ENCODE assay signal across 1 cellular context in the genomic region with DNA sequence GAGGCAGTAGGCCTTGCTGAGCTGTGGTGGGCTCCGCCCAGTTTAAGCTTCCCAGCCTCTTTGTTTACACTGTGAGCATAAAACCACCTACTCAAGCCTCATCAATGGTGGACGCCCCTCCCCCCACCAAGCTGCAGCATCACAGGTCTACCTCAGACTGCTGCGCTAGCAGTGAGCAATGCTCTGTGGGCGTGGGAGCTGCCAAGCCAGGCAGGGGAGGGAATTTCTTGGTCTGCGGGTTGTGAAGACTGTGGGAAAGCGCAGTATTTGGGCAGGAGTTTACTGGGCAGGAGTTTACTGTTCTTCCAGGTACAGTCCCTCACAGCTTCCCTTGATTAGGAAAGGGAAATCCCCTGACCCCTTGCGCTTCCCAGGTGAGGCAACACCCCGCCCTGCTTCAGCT.
TF ChIP-seq lines count a peak whose summit lies in the region.

No MANE protein-coding gene starts in this region.

TF ChIP-seq in GM23338, 12 proteins besides CTCF, POLR2A, EP300 and RAD21 (continued from another document):
- TF ChIP-seq NANOG (IDR thresholded peaks at IDR 0.05; ENCODE audit: borderline replicate concordance) (no peak), CREB1 (CRISPR knock-in tag; IDR thresholded peaks at IDR 0.05; ENCODE audit: low read depth) (peak; percentile 85)
- TF ChIP-seq, protein P1, sequence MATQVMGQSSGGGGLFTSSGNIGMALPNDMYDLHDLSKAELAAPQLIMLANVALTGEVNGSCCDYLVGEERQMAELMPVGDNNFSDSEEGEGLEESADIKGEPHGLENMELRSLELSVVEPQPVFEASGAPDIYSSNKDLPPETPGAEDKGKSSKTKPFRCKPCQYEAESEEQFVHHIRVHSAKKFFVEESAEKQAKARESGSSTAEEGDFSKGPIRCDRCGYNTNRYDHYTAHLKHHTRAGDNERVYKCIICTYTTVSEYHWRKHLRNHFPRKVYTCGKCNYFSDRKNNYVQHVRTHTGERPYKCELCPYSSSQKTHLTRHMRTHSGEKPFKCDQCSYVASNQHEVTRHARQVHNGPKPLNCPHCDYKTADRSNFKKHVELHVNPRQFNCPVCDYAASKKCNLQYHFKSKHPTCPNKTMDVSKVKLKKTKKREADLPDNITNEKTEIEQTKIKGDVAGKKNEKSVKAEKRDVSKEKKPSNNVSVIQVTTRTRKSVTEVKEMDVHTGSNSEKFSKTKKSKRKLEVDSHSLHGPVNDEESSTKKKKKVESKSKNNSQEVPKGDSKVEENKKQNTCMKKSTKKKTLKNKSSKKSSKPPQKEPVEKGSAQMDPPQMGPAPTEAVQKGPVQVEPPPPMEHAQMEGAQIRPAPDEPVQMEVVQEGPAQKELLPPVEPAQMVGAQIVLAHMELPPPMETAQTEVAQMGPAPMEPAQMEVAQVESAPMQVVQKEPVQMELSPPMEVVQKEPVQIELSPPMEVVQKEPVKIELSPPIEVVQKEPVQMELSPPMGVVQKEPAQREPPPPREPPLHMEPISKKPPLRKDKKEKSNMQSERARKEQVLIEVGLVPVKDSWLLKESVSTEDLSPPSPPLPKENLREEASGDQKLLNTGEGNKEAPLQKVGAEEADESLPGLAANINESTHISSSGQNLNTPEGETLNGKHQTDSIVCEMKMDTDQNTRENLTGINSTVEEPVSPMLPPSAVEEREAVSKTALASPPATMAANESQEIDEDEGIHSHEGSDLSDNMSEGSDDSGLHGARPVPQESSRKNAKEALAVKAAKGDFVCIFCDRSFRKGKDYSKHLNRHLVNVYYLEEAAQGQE (IDR thresholded peaks at IDR 0.05; ENCODE audit: unreplicated experiment) = no peak
